Comparison of ENCODE assay signal across 18 cellular contexts in genomic region chr17:9151091-9151490, GRCh38.
DNase-seq lines count a peak whose midpoint lies in the region; ATAC-seq, FAIRE-seq and TF ChIP-seq lines count a peak whose summit lies in the region.
"Had no signal": no experiment of that assay in that cellular context is flagged by ENCODE, and none has a peak within 500 bp of the region (broad histone marks: within the 10 kb centered on the region; RNA-seq: fewer than 3 reads in every experiment).

No MANE protein-coding gene starts in this region.

- 0% methylated on average over 3 of the region's 6 CpGs for whole genome bisulfite sequencing in HepG2 (ENCODE audit: low lambda C conversion rate)
- WGBS in right lobe of liver (ENCODE audit: insufficient coverage, low coverage, low lambda C conversion rate, missing lambda C conversion rate), result 85% methylated on average over 3 of the region's 6 CpGs

- no peak for TF ChIP-seq POLR2A in HepG2 (IDR thresholded peaks at IDR 0.05; ENCODE audit: insufficient read depth in 1 of 2, low read depth in 2 of 2, low read length in 2 of 2)
- no peak for TF ChIP-seq POLR2A in right lobe of liver (IDR thresholded peaks at IDR 0.05)

- H3K27ac Mint-ChIP-seq in nephron progenitor cell, result peak overlapping the region; percentile 77
- H3K27ac Mint-ChIP-seq: activated naive CD8-positive, alpha-beta T cell treated with anti-CD3 and anti-CD28 coated beads, Interleukin-2, amount 10 ng/mL, durations not matched to agents 7 days and 5 days; CD4-positive, alpha-beta memory T cell; T-cell had no signal

- in situ Hi-C loops in HepG2 (cut with HindIII; ENCODE audit: extremely low pct_ligation_motif_present, low pct_unique_long_range_greater_than_20kb), result no loop called here

- FAIRE-seq in HepG2 (lab: Jason Lieb, UNC), result peak; percentile 60
- FAIRE-seq in D721Med (lab: Jason Lieb, UNC), result no peak
- FAIRE-seq: A204.1 had no signal

- TF ChIP-seq RAD21 in HepG2 (CRISPR knock-in tag; IDR thresholded peaks at IDR 0.05), result no peak

- peaks cover 10% of the 10 kb centered on the region for H3K27me3 Mint-ChIP-seq in nephron progenitor cell (ENCODE audit: low read depth, poor library complexity)

- no peak overlapping the region for H2AFZ ChIP-seq in HepG2 (ENCODE audit: low read length)
- H2AFZ ChIP-seq: PC-9 had no signal

- no TSS peak for BruUV-seq in HepG2 (replicated peaks; lab: Mats Ljungman, UMichigan)

- no peaks in the 10 kb centered on the region for H3K9me3 Mint-ChIP-seq in nephron progenitor cell
- H3K9me3 Mint-ChIP-seq: activated naive CD8-positive, alpha-beta T cell treated with anti-CD3 and anti-CD28 coated beads, Interleukin-2, amount 10 ng/mL, durations not matched to agents 7 days and 5 days; CD4-positive, alpha-beta memory T cell; T-cell had no signal

- H3K27me3 ChIP-seq in HepG2 (ENCODE audit: control insufficient read depth in 1 of 2, insufficient read depth in 2 of 2, low read length in 2 of 2), result peaks cover 26 to 82% of the 10 kb centered on the region in 2 experiments
- H3K27me3 ChIP-seq in right lobe of liver, result no peaks in the 10 kb centered on the region
- 0 out of 2 replicates have a peak, but pooled peaks cover 4% of the 10 kb centered on the region for H3K27me3 ChIP-seq in SJCRH30

- H4K20me1 ChIP-seq in HepG2 (ENCODE audit: insufficient read depth, low read length), result peaks cover 3% of the 10 kb centered on the region; the same call in 1 of the 2 replicates

- H3K4me1 Mint-ChIP-seq in nephron progenitor cell, result peaks cover 34% of the 10 kb centered on the region
- H3K4me1 Mint-ChIP-seq: activated naive CD8-positive, alpha-beta T cell treated with anti-CD3 and anti-CD28 coated beads, Interleukin-2, amount 10 ng/mL, durations not matched to agents 7 days and 5 days; CD4-positive, alpha-beta memory T cell; T-cell had no signal

- CTCF ChIA-PET in HepG2 (lab: Yijun Ruan, JAX; ENCODE audit: low intra/inter-chr PET ratio, low total read pairs), result no interaction called here

- POLR2A ChIA-PET in HepG2 (lab: Yijun Ruan, JAX), result no interaction called here

- no peaks in the 10 kb centered on the region; the same call in 1 of the 2 replicates for H3K4me1 ChIP-seq in HepG2 (ENCODE audit: insufficient read depth, low read length)
- H3K4me1 ChIP-seq in right lobe of liver, result no peaks in the 10 kb centered on the region
- H3K4me1 ChIP-seq in SJCRH30, result peaks cover 20% of the 10 kb centered on the region

- DNase-seq in HepG2 (ENCODE audit: low spot score) (peak; percentile 77), right lobe of liver (no peak), SJCRH30 (peak; percentile 70 to 88), nephron progenitor cell (no peak), NCI-H446 (lab: John Stamatoyannopoulos, UW) (no peak), D721Med (ENCODE audit: insufficient read length, low spot score) (no peak), putamen (ENCODE audit: low spot score) (no peak), dermis blood vessel endothelial cell (no peak)
- DNase-seq: activated naive CD8-positive, alpha-beta T cell treated with anti-CD3 and anti-CD28 coated beads, Interleukin-2, amount 10 ng/mL, durations not matched to agents 7 days and 5 days; CD4-positive, alpha-beta memory T cell; central memory CD4-positive, alpha-beta T cell; H9; Kasumi-1; PC-9; retina; stimulated activated CD4-positive, alpha-beta T cell treated with anti-CD3 and anti-CD28 coated beads, Interleukin-4, amount 100 ng/mL, for 24 hours; T-cell had no signal

- H3K9me3 ChIP-seq in HepG2 (ENCODE audit: low read length) (no peaks in the 10 kb centered on the region), right lobe of liver (no peaks in the 10 kb centered on the region), SJCRH30 (replicated peaks) (no peaks in the 10 kb centered on the region)

- intact Hi-C loops in HepG2 (cut with micrococcal nuclease; ENCODE audit: unreplicated experiment) (no loop called here), right lobe of liver (cut with DNase I) (no loop called here)

- H3K27ac ChIP-seq in HepG2 (ENCODE audit: extremely low read length, insufficient read depth, low read length) (no peak overlapping the region), right lobe of liver (no peak overlapping the region), SJCRH30 (no peak overlapping the region)
- H3K27ac ChIP-seq: PC-9 had no signal

- H3K4me3 ChIP-seq in HepG2 (replicated peaks in 1 of 3; ENCODE audit: insufficient read depth in 1 of 3, low read depth in 2 of 3, low read length in 3 of 3), result no peak overlapping the region
- no peak overlapping the region for H3K4me3 ChIP-seq in right lobe of liver
- no peak overlapping the region for H3K4me3 ChIP-seq in SJCRH30
- H3K4me3 ChIP-seq: PC-9 had no signal

- H3K36me3 Mint-ChIP-seq in nephron progenitor cell (ENCODE audit: low read depth), result peaks cover 14% of the 10 kb centered on the region
- H3K36me3 Mint-ChIP-seq: activated naive CD8-positive, alpha-beta T cell treated with anti-CD3 and anti-CD28 coated beads, Interleukin-2, amount 10 ng/mL, durations not matched to agents 7 days and 5 days; CD4-positive, alpha-beta memory T cell; T-cell had no signal

- ATAC-seq in HepG2 (peak; percentile 78), right lobe of liver (no peak)
- ATAC-seq: T-cell had no signal

- H3K4me2 ChIP-seq in HepG2 (ENCODE audit: low read depth, low read length), result no peak overlapping the region
- H3K4me2 ChIP-seq: PC-9 had no signal

- TF ChIP-seq CTCF in HepG2 (CRISPR knock-in tag; IDR thresholded peaks at IDR 0.05) (no peak), right lobe of liver (IDR thresholded peaks at IDR 0.05) (no peak), nephron progenitor cell (IDR thresholded peaks at IDR 0.05) (no peak), D721Med (IDR thresholded peaks at IDR 0.05; ENCODE audit: insufficient read depth, missing control alignments) (no peak)

- TF ChIP-seq EP300 in HepG2 (IDR thresholded peaks at IDR 0.05; ENCODE audit: low read depth in 2 of 2, low read length in 2 of 2) (peak in 1 of 2 experiments; percentile 30; a peak in 1 of 4 replicates), HepG2 (CRISPR knock-in tag; IDR thresholded peaks at IDR 0.05; ENCODE audit: borderline replicate concordance) (no peak)

- H3K36me3 ChIP-seq in HepG2 (replicated peaks in 1 of 2; ENCODE audit: control insufficient read depth in 1 of 2, insufficient read depth in 2 of 2, low read length in 2 of 2), result no peaks in the 10 kb centered on the region
- H3K36me3 ChIP-seq in right lobe of liver, result no peaks in the 10 kb centered on the region
- H3K36me3 ChIP-seq in SJCRH30, result no peaks in the 10 kb centered on the region

- no peak overlapping the region for H3K9ac ChIP-seq in HepG2 (ENCODE audit: insufficient read depth, low read depth, low read length)

- no peak overlapping the region for H3K4me3 Mint-ChIP-seq in nephron progenitor cell
- H3K4me3 Mint-ChIP-seq: activated naive CD8-positive, alpha-beta T cell treated with anti-CD3 and anti-CD28 coated beads, Interleukin-2, amount 10 ng/mL, durations not matched to agents 7 days and 5 days; CD4-positive, alpha-beta memory T cell; H9; T-cell had no signal

- no peaks in the 10 kb centered on the region for H3K79me2 ChIP-seq in HepG2 (ENCODE audit: insufficient read depth, low read length)

TF ChIP-seq in HepG2, 621 proteins besides CTCF, POLR2A, EP300 and RAD21 (continues in another document):
- TF ChIP-seq MIXL1 (CRISPR knock-in tag; IDR thresholded peaks at IDR 0.05) (no peak), ZNF709 (CRISPR knock-in tag; IDR thresholded peaks at IDR 0.05) (no peak), FOXP4 (CRISPR knock-in tag; IDR thresholded peaks at IDR 0.05) (peak; percentile 77), HNF1A (IDR thresholded peaks at IDR 0.05; ENCODE audit: low read depth) (no peak), HNF1A (CRISPR knock-in tag; IDR thresholded peaks at IDR 0.05; ENCODE audit: borderline replicate concordance) (0 out of 2 replicates have a peak, but pooled peaks have one; percentile 20)

Comparison
In these comparisons a context has a peak if more than half of its experiments do, and no peak if none do; other contexts are left out.
1. DNase-seq: peak in HepG2 (single experiment) and SJCRH30 (2 of 2); none in right lobe of liver (0 of 3), nephron progenitor cell (single experiment), NCI-H446 (0 of 2), D721Med (single experiment), putamen (single experiment) and dermis blood vessel endothelial cell (single experiment).